ENCODE assay signal across 17 cellular contexts in genomic region chr7:13641699-13642098, GRCh38.
DNase-seq lines count a peak whose midpoint lies in the region; ATAC-seq, FAIRE-seq and TF ChIP-seq lines count a peak whose summit lies in the region.
"Had no signal": no experiment of that assay in that cellular context is flagged by ENCODE, and none has a peak within 500 bp of the region (broad histone marks: within the 10 kb centered on the region; RNA-seq: fewer than 3 reads in every experiment).

No MANE protein-coding gene starts in this region.

- H3K27me3 ChIP-seq in astrocyte (ENCODE audit: insufficient read depth, low read length) (no peaks in the 10 kb centered on the region), mesenchymal stem cell (ENCODE audit: control insufficient read depth in 1 of 2, insufficient read depth in 1 of 2, low read length in 2 of 2) (no peaks in the 10 kb centered on the region)
- H3K27me3 ChIP-seq: gastroesophageal sphincter had no signal

- no peaks in the 10 kb centered on the region for H3K4me1 Mint-ChIP-seq in astrocyte (ENCODE audit: low read depth, unreplicated experiment)
- H3K4me1 Mint-ChIP-seq: B cell, GM23338 had no signal

- no peaks in the 10 kb centered on the region for H4K20me1 ChIP-seq in astrocyte (ENCODE audit: insufficient read depth, low read length)

- TF ChIP-seq CTCF in astrocyte (IDR thresholded peaks at IDR 0.05; ENCODE audit: insufficient read depth, low read depth, low read length), result no peak

- no peak overlapping the region for H2BK5ac ChIP-seq in mesenchymal stem cell (ENCODE audit: low read depth, low read length, poor library complexity, severe bottlenecking)

- FAIRE-seq in astrocyte (lab: Jason Lieb, UNC), result no peak

- no peak overlapping the region for H2BK120ac ChIP-seq in mesenchymal stem cell (ENCODE audit: low read depth, low read length)

- H3K36me3 ChIP-seq in astrocyte (ENCODE audit: insufficient read depth, low read length), result no peaks in the 10 kb centered on the region
- no peaks in the 10 kb centered on the region for H3K36me3 ChIP-seq in mesenchymal stem cell (ENCODE audit: control insufficient read depth in 1 of 2, insufficient read depth in 2 of 2, low read depth in 1 of 2, low read length in 2 of 2)
- H3K36me3 ChIP-seq: gastroesophageal sphincter had no signal

- H3K4me3 Mint-ChIP-seq in astrocyte (ENCODE audit: unreplicated experiment), result no peak overlapping the region
- H3K4me3 Mint-ChIP-seq: B cell, GM23338 had no signal

- H3K14ac ChIP-seq in mesenchymal stem cell (ENCODE audit: low read length in 2 of 2), result no peak overlapping the region

- no peak overlapping the region for H2AK5ac ChIP-seq in mesenchymal stem cell (ENCODE audit: low read length, severe bottlenecking)

- H3K79me1 ChIP-seq in mesenchymal stem cell (replicated peaks; ENCODE audit: low read length, poor library complexity, severe bottlenecking), result no peaks in the 10 kb centered on the region

- no peaks in the 10 kb centered on the region for H3K9me3 ChIP-seq in astrocyte (ENCODE audit: insufficient read depth, low read depth, low read length)
- no peaks in the 10 kb centered on the region for H3K9me3 ChIP-seq in mesenchymal stem cell (ENCODE audit: control insufficient read depth, low read length)
- H3K9me3 ChIP-seq: gastroesophageal sphincter had no signal

- no peak overlapping the region for H4K91ac ChIP-seq in mesenchymal stem cell (ENCODE audit: low read length)

- H4K8ac ChIP-seq in mesenchymal stem cell (ENCODE audit: low read length), result no peak overlapping the region

- no peaks in the 10 kb centered on the region for H3K4me1 ChIP-seq in astrocyte (ENCODE audit: insufficient read depth, low read length)
- H3K4me1 ChIP-seq in mesenchymal stem cell (ENCODE audit: control insufficient read depth, insufficient read depth, low read depth, low read length), result no peaks in the 10 kb centered on the region
- H3K4me1 ChIP-seq: gastroesophageal sphincter had no signal

- no peak overlapping the region for H3K27ac Mint-ChIP-seq in astrocyte (ENCODE audit: unreplicated experiment)
- H3K27ac Mint-ChIP-seq: B cell had no signal

- DNase-seq in AG20443 (ENCODE audit: low spot score) (peak; percentile 31), M059J (ENCODE audit: low read depth) (peak; percentile 58), astrocyte (ENCODE audit: low read depth) (peak; percentile 63), mesenchymal stem cell (peak; percentile 62), epidermal melanocyte (ENCODE audit: insufficient read length, low spot score) (no peak), NCI-H748 (lab: John Stamatoyannopoulos, UW; ENCODE audit: unreplicated experiment) (no peak), DMS79 treated with DMSO at 0.1 percent for 48 hours (lab: John Stamatoyannopoulos, UW) (no peak)
- DNase-seq: activated CD4-positive, CD25-positive, alpha-beta regulatory T cell treated with anti-CD3 and anti-CD28 coated beads, Interleukin-2, amount 50 U/mL, for 72 hours; cerebellar nuclear complex; left colon; NCI-H2029 treated with DMSO at 0.1 percent for 48 hours; occipital lobe; Right ventricle myocardium superior had no signal

- H3K4me2 ChIP-seq in astrocyte (ENCODE audit: low read length) (no peak overlapping the region), mesenchymal stem cell (ENCODE audit: low read length, poor library complexity, severe bottlenecking) (no peak overlapping the region)
- H3K4me2 ChIP-seq: GM23338 had no signal

- H3K4ac ChIP-seq in mesenchymal stem cell (ENCODE audit: low read depth in 1 of 2, low read length in 2 of 2), result no peak overlapping the region

- 20% methylated on average over 1 of the region's 1 CpG for WGBS in mesenchymal stem cell

- H3K36me3 Mint-ChIP-seq in astrocyte (ENCODE audit: low read depth, unreplicated experiment), result no peaks in the 10 kb centered on the region

- no peak overlapping the region for H3K27ac ChIP-seq in astrocyte (ENCODE audit: low read depth, low read length)
- H3K27ac ChIP-seq in mesenchymal stem cell (ENCODE audit: low read length, poor library complexity, severe bottlenecking), result no peak overlapping the region
- H3K27ac ChIP-seq: gastroesophageal sphincter had no signal

- no peaks in the 10 kb centered on the region for H3K27me3 Mint-ChIP-seq in astrocyte (ENCODE audit: low read depth, unreplicated experiment)
- H3K27me3 Mint-ChIP-seq: B cell had no signal

- no peak overlapping the region for H2AFZ ChIP-seq in astrocyte (ENCODE audit: low read depth, low read length)
- no peak overlapping the region for H2AFZ ChIP-seq in mesenchymal stem cell (ENCODE audit: low read depth, low read length)
- H2AFZ ChIP-seq: GM23338 had no signal

- no peak overlapping the region for H3K23ac ChIP-seq in mesenchymal stem cell (ENCODE audit: low read length in 2 of 2)

- H3K4me3 ChIP-seq in astrocyte (ENCODE audit: insufficient read depth, low read depth, low read length) (no peak overlapping the region), mesenchymal stem cell (ENCODE audit: insufficient read depth in 1 of 2, low read depth in 1 of 2, low read length in 2 of 2) (no peak overlapping the region)
- H3K4me3 ChIP-seq: gastroesophageal sphincter, GM23338 had no signal

- H3K9me3 Mint-ChIP-seq in astrocyte (ENCODE audit: unreplicated experiment), result no peaks in the 10 kb centered on the region
- H3K9me3 Mint-ChIP-seq: GM23338 had no signal

- no peak overlapping the region for H2BK12ac ChIP-seq in mesenchymal stem cell (ENCODE audit: low read length in 2 of 2)

- no peak for ATAC-seq in GM18517 (IDR thresholded peaks at IDR 0.05; ENCODE audit: unreplicated experiment)
- ATAC-seq: gastroesophageal sphincter, GM23338, left colon had no signal

- H2BK15ac ChIP-seq in mesenchymal stem cell (ENCODE audit: low read depth, poor library complexity, severe bottlenecking), result no peak overlapping the region

- no peak overlapping the region for H3K18ac ChIP-seq in mesenchymal stem cell (ENCODE audit: low read depth in 1 of 2, low read length in 2 of 2)

- H3K9ac ChIP-seq in astrocyte (ENCODE audit: low read length) (no peak overlapping the region), mesenchymal stem cell (ENCODE audit: low read length) (no peak overlapping the region)

- no peaks in the 10 kb centered on the region for H3K79me2 ChIP-seq in astrocyte (ENCODE audit: insufficient read depth, low read length)

Comparison
In these comparisons a context has a peak if more than half of its experiments do, and no peak if none do; other contexts are left out.
1. DNase-seq: peak in AG20443 (single experiment), M059J (single experiment), astrocyte (single experiment) and mesenchymal stem cell (single experiment); none in epidermal melanocyte (single experiment), NCI-H748 (single experiment) and DMS79 treated with DMSO at 0.1 percent for 48 hours (single experiment).